Comparison of ENCODE assay signal across 8 cellular contexts in the genomic region with DNA sequence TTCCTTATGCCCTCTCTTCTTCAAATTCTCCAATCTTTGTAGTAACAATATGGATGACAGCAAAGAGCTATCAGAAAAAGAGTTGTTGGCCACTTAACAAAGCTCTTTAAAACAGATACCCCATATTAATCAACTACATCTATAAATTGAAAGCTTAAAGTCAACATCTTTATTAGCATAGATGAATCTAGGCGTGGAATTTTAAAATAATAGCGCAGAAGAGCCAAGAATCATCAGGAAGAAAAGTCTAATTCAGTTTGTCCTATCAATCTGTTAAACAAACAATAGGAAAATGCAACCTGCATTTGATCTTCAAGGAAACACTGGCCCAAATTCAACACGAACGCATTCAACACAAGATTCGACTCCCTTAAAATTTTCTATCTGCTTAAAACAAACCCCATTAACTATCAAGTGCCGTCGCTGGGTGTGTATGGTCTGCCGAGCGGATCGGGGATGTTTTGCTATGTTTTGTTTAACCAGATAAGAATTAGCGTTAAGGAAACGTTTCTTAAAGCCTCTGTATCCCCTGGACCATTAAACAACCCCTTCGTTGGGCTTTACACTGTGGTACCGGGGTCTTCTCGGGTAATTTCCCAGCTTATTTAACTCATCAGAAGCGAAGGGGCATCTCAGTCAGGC. TPM values are rescaled to one million over a fixed set of nuclear protein-coding genes. Genes with fewer than 3 reads are reported as not detected.
DNase-seq lines count a peak whose midpoint lies in the region; ATAC-seq and TF ChIP-seq lines count a peak whose summit lies in the region.

No MANE protein-coding gene starts in this region.

- peaks cover 11% of the 10 kb centered on the region for H3K4me1 Mint-ChIP-seq in type B pancreatic cell (ENCODE audit: unreplicated experiment)

- no peak for TF ChIP-seq CTCF in lower leg skin (IDR thresholded peaks at IDR 0.05)
- TF ChIP-seq CTCF in type B pancreatic cell (conservative IDR thresholded peaks at IDR 0.05), result no peak

- no peaks in the 10 kb centered on the region for H3K36me3 Mint-ChIP-seq in type B pancreatic cell

- H3K27ac ChIP-seq in adipose tissue (ENCODE audit: low read depth, low read length), result peak overlapping the region; percentile 14

- TF ChIP-seq POLR2A in lower leg skin (IDR thresholded peaks at IDR 0.05), result no peak

- H3K27ac Mint-ChIP-seq in type B pancreatic cell, result peak overlapping the region; percentile 87

- peak overlapping the region; percentile 98 for H3K4me3 Mint-ChIP-seq in type B pancreatic cell

- H3K27me3 Mint-ChIP-seq in type B pancreatic cell, result peaks cover 15% of the 10 kb centered on the region

- 2 to 6% (median 4%) methylated on average over 16 of the region's 16 CpGs for WGBS in adipose tissue, 3 donors
- 1 to 4% methylated on average over 16 of the region's 16 CpGs for WGBS in lower leg skin, 2 donors

- intact Hi-C loops in lower leg skin (cut with DNase I; ENCODE audit: low total_unique reads), result loop anchor here (5.0 to 10.0 kb wide), 2 partner anchors 89 to 107 kb away; no protein-coding TSS in a partner anchor

- ATAC-seq in HG03432 (IDR thresholded peaks at IDR 0.05; ENCODE audit: unreplicated experiment) (peak; percentile 0), GM19463 (IDR thresholded peaks at IDR 0.05; ENCODE audit: unreplicated experiment) (no peak)

- H3K9me3 Mint-ChIP-seq in type B pancreatic cell, result no peaks in the 10 kb centered on the region

- DNase-seq in SIG-M5 treated with dmso at 0.1 percent for 504 hours (lab: John Stamatoyannopoulos, UW; ENCODE audit: unreplicated experiment) (peak; percentile 61), SIG-M5 (lab: John Stamatoyannopoulos, UW) (no peak), lower leg skin (ENCODE audit: low spot score in 2 of 2) (no peak), type B pancreatic cell (ENCODE audit: extremely low spot score, unreplicated experiment) (no peak), H4 (ENCODE audit: low spot score) (no peak)

- H3K4me3 ChIP-seq in lower leg skin (ENCODE audit: low read depth, poor library complexity, severe bottlenecking), result peak overlapping the region; percentile 67

RNA-seq across cellular contexts. Expression of a gene that starts 1.0 kb away (rescaled TPM):
- polyA plus RNA-seq in adipose tissue, result 1 to 10 TPM; 3.1 to 9.4 (median 7.9) TPM
- total RNA-seq in lower leg skin (10 to 100 TPM; 38.5 to 43.9 (median 40.9) TPM), type B pancreatic cell (ENCODE audit: low replicate concordance) (9.1 and 9.7 TPM in 2 replicates)
- 3.8 and 8.4 TPM in 2 replicates for total RNA-seq in H4 (2014; rRNA removed; shearing (Covaris generic))
